In the genomic region with DNA sequence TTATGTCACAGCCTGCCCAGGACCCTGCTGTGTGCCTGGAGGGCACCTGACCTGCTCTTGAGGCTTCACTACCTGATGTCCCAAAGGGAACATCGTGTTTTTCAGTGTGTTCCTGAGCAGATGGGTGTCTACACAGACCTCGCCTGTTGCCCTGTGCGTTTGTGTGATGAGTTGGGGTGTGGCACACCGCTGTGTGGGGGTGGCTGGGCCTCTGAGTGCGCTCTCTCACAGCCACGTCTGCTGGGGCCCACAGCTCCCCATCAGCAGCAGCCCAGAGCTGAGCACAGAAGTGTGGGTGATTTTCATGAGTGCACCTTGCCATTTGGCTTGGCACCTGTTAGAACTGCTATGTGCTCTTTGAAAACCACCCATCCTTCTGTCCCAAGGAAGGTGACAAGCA, we compare ENCODE assay signal across 26 cellular contexts.
"Had no signal": no experiment of that assay in that cellular context is flagged by ENCODE, and none has a peak within 500 bp of the region (broad histone marks: within the 10 kb centered on the region; RNA-seq: fewer than 3 reads in every experiment).

No MANE protein-coding gene starts in this region.

- H3K9me3 Mint-ChIP-seq: activated naive CD4-positive, alpha-beta T cell treated with anti-CD3 and anti-CD28 coated beads, Interleukin-2, amount 50 U/mL, for 24 hours; mesothelial cell of epicardium; naive thymus-derived CD8-positive, alpha-beta T cell; stimulated activated memory B cell treated with anti-CD40 and anti-IgM and Interleukin-4, amounts not matched to agents 10 μg/mL and 1 μg/mL and 100 μg/mL, for 72 hours; T-helper 2 cell treated with Interferon-gamma antibody and Interleukin-4, amounts not matched to agents 5 μg/mL and 100 μg/mL, for 36 hours had no signal

- H3K36me3 ChIP-seq: ovary, transverse colon, uterus had no signal

- H3K27ac Mint-ChIP-seq: activated naive CD4-positive, alpha-beta T cell treated with anti-CD3 and anti-CD28 coated beads, Interleukin-2, amount 50 U/mL, for 24 hours; brain; mesothelial cell of epicardium; stimulated activated memory B cell treated with anti-CD40 and anti-IgM and Interleukin-4, amounts not matched to agents 10 μg/mL and 1 μg/mL and 100 μg/mL, for 72 hours; T-helper 2 cell treated with Interferon-gamma antibody and Interleukin-4, amounts not matched to agents 5 μg/mL and 100 μg/mL, for 36 hours had no signal

- H3K4me1 ChIP-seq: suprapubic skin, transverse colon had no signal

- H3K4me3 ChIP-seq: esophagus squamous epithelium, heart left ventricle, lung, ovary, stomach, suprapubic skin, transverse colon, uterus had no signal

- ATAC-seq: activated CD4-positive, CD25-positive, alpha-beta regulatory T cell treated with anti-CD3 and anti-CD28 coated beads, Interleukin-2, amount 50 U/mL, for 24 hours; heart left ventricle; naive thymus-derived CD8-positive, alpha-beta T cell; right cardiac atrium; stimulated activated memory B cell treated with anti-CD40 and anti-IgM and Interleukin-4, amounts not matched to agents 10 μg/mL and 1 μg/mL and 100 μg/mL, for 72 hours had no signal

- H3K4me3 Mint-ChIP-seq: activated naive CD4-positive, alpha-beta T cell treated with anti-CD3 and anti-CD28 coated beads, Interleukin-2, amount 50 U/mL, for 24 hours; brain; mesothelial cell of epicardium; naive thymus-derived CD8-positive, alpha-beta T cell; stimulated activated memory B cell treated with anti-CD40 and anti-IgM and Interleukin-4, amounts not matched to agents 10 μg/mL and 1 μg/mL and 100 μg/mL, for 72 hours; T-helper 2 cell treated with Interferon-gamma antibody and Interleukin-4, amounts not matched to agents 5 μg/mL and 100 μg/mL, for 36 hours had no signal

- H3K27ac ChIP-seq: esophagus squamous epithelium, heart left ventricle, neutrophil, ovary, stomach, suprapubic skin, transverse colon, uterus, VCaP had no signal

- H3K27me3 Mint-ChIP-seq: activated naive CD4-positive, alpha-beta T cell treated with anti-CD3 and anti-CD28 coated beads, Interleukin-2, amount 50 U/mL, for 24 hours; naive thymus-derived CD8-positive, alpha-beta T cell; stimulated activated memory B cell treated with anti-CD40 and anti-IgM and Interleukin-4, amounts not matched to agents 10 μg/mL and 1 μg/mL and 100 μg/mL, for 72 hours had no signal

- H3K27me3 ChIP-seq: esophagus squamous epithelium, heart left ventricle, neutrophil, ovary, stomach, suprapubic skin, transverse colon, uterus had no signal

- DNase-seq: activated gamma-delta T cell treated with Interleukin-2 at 50 U/mL for 16 hours; activated T-cell treated with anti-CD3 and anti-CD28 coated beads, Interleukin-2, amount 50 U/mL, for 1 hour; anterior cingulate cortex; central memory CD4-positive, alpha-beta T cell; dermis blood vessel endothelial cell; effector CD8-positive, alpha-beta T cell; esophagus squamous epithelium; heart left ventricle; islet precursor cell; right cardiac atrium; stimulated activated CD4-positive, alpha-beta T cell treated with anti-CD3 and anti-CD28 coated beads, Interleukin-1b, Interleukin-23, amount 100 ng/mL, for 48 hours; stomach; transverse colon; uterus had no signal

- H3K9me3 ChIP-seq: esophagus squamous epithelium, neutrophil, ovary, stomach, suprapubic skin, transverse colon, uterus had no signal
